In genomic region chr16:27097671-27098275, GRCh38 we compare ENCODE assay signal across 24 cellular contexts. TPM values are rescaled to one million over a fixed set of nuclear protein-coding genes. Genes with fewer than 3 reads are reported as not detected.
A peak's percentile ranks its signal among the peaks of the same experiment; 100 is the strongest.
DNase-seq lines count a peak whose midpoint lies in the region; ATAC-seq and TF ChIP-seq lines count a peak whose summit lies in the region.
"Had no signal": no experiment of that assay in that cellular context is flagged by ENCODE, and none has a peak within 500 bp of the region (broad histone marks: within the 10 kb centered on the region; RNA-seq: fewer than 3 reads in every experiment).

No MANE protein-coding gene starts in this region.

- DNase-seq in NCI-H1105 treated with DMSO at 0.1 percent for 48 hours (lab: John Stamatoyannopoulos, UW) (peak; percentile 6), NCI-H1105 (lab: John Stamatoyannopoulos, UW) (no peak), fibroblast of gingiva (ENCODE audit: low read depth) (peak; percentile 54), right cardiac atrium (peak; percentile 79 to 93 (median 90)), thyroid gland (peak; percentile 13 to 22), AML-193 (lab: John Stamatoyannopoulos, UW) (no peak)
- no peak for DNase-seq in stimulated activated CD8-positive, alpha-beta memory T cell treated with anti-CD3 and anti-CD28 coated beads, Interleukin-4, amount 100 ng/mL, for 48 hours
- DNase-seq: activated CD4-positive, alpha-beta memory T cell treated with anti-CD3 and anti-CD28 coated beads, Interleukin-2, amount 10 ng/mL, durations not matched to agents 7 days and 5 days; activated naive CD8-positive, alpha-beta T cell treated with anti-CD3 and anti-CD28 coated beads, Interleukin-2, amount 50 U/mL, for 24 hours; activated T-cell treated with anti-CD3 and anti-CD28 coated beads, Interleukin-2, amount 50 U/mL, for 72 hours; CD4-positive, alpha-beta memory T cell; DMS79 treated with DMSO at 0.1 percent for 48 hours; hippocampal formation; kidney glomerular epithelial cell; NCI-H2081; NCI-H774; RPMI8226; stimulated activated naive B cell treated with anti-CD40 and anti-IgM and Interleukin-4, amounts not matched to agents 10 μg/mL and 1 μg/mL and 100 μg/mL, for 72 hours; upper lobe of right lung had no signal

- H3K9me3 ChIP-seq in right cardiac atrium (ENCODE audit: control insufficient read depth, low read length), result no peaks in the 10 kb centered on the region
- H3K9me3 ChIP-seq in thyroid gland, result no peaks in the 10 kb centered on the region
- H3K9me3 ChIP-seq: upper lobe of right lung had no signal

- intact Hi-C loops in right cardiac atrium (cut with DNase I), result loop anchor here in 1 of 4 donors (10.0 kb wide), 1 partner anchor 57 kb away; no protein-coding TSS in a partner anchor
- intact Hi-C loops in thyroid gland (cut with DNase I), result no loop called here

- H3K4me1 ChIP-seq in right cardiac atrium (ENCODE audit: control insufficient read depth, insufficient read depth, low read length), result peaks cover 3% of the 10 kb centered on the region
- H3K4me1 ChIP-seq in thyroid gland, result peaks cover 0 to 3% of the 10 kb centered on the region in 2 donors
- H3K4me1 ChIP-seq: upper lobe of right lung had no signal

- TF ChIP-seq CTCF in thyroid gland (IDR thresholded peaks at IDR 0.05), result no peak

- no peak for TF ChIP-seq POLR2A in thyroid gland (IDR thresholded peaks at IDR 0.05)

- 28% methylated on average over 6 of the region's 6 CpGs for WGBS in right cardiac atrium
- 51 to 55% methylated on average over 6 of the region's 6 CpGs for WGBS in thyroid gland, 2 donors

- H3K36me3 ChIP-seq in thyroid gland, result no peaks in the 10 kb centered on the region
- H3K36me3 ChIP-seq: upper lobe of right lung had no signal

- H3K4me3 ChIP-seq in right cardiac atrium (ENCODE audit: low read length) (no peak overlapping the region), thyroid gland (replicated peaks in 1 of 3) (no peak overlapping the region)
- H3K4me3 ChIP-seq: upper lobe of right lung had no signal

- H3K27me3 ChIP-seq in right cardiac atrium (ENCODE audit: control insufficient read depth, insufficient read depth) (no peaks in the 10 kb centered on the region), thyroid gland (no peaks in the 10 kb centered on the region)
- H3K27me3 ChIP-seq: upper lobe of right lung had no signal

- H3K27ac ChIP-seq in right cardiac atrium (ENCODE audit: low read length) (peak overlapping the region; percentile 75), thyroid gland (no peak overlapping the region)
- H3K27ac ChIP-seq: 22Rv1, upper lobe of right lung, VCaP had no signal

- peak; percentile 81 to 93 for ATAC-seq in right cardiac atrium
- ATAC-seq in HG02973 (IDR thresholded peaks at IDR 0.05; ENCODE audit: unreplicated experiment), result no peak
- ATAC-seq: activated naive CD8-positive, alpha-beta T cell treated with anti-CD3 and anti-CD28 coated beads, Interleukin-2, amount 50 U/mL, for 24 hours; activated T-cell treated with anti-CD3 and anti-CD28 coated beads, Interleukin-2, amount 50 U/mL, for 72 hours; stimulated activated naive B cell treated with anti-CD40 and anti-IgM and Interleukin-4, amounts not matched to agents 10 μg/mL and 1 μg/mL and 100 μg/mL, for 72 hours; upper lobe of right lung had no signal

RNA-seq across cellular contexts. Expression of gene C16orf82, which starts 31.0 kb away (rescaled TPM):
- total RNA-seq in right cardiac atrium, result not detected
- polyA plus RNA-seq in right cardiac atrium, result not detected
- total RNA-seq in thyroid gland, result 1 to 10 TPM in 1 of 4 donors, under 1 TPM in 1, not detected in 2; 0.11 to 1.3 TPM
- total RNA-seq: activated CD4-positive, alpha-beta memory T cell treated with anti-CD3 and anti-CD28 coated beads, Interleukin-2, amount 10 ng/mL, durations not matched to agents 7 days and 5 days; activated T-cell treated with anti-CD3 and anti-CD28 coated beads, Interleukin-2, amount 50 U/mL, for 72 hours; CD4-positive, alpha-beta memory T cell; chondrocyte; osteocyte; upper lobe of right lung had no signal
- polyA plus RNA-seq: CD4-positive, alpha-beta memory T cell had no signal

Comparison
In these comparisons a context has a peak if more than half of its experiments do, and no peak if none do; other contexts are left out.
1. DNase-seq: peak in NCI-H1105 treated with DMSO at 0.1 percent for 48 hours (single experiment), fibroblast of gingiva (single experiment), right cardiac atrium (3 of 3) and thyroid gland (2 of 2); none in NCI-H1105 (single experiment), AML-193 (0 of 2) and stimulated activated CD8-positive, alpha-beta memory T cell treated with anti-CD3 and anti-CD28 coated beads, Interleukin-4, amount 100 ng/mL, for 48 hours (single experiment).